Comparison of ENCODE assay signal across 8 cellular contexts in the genomic region with DNA sequence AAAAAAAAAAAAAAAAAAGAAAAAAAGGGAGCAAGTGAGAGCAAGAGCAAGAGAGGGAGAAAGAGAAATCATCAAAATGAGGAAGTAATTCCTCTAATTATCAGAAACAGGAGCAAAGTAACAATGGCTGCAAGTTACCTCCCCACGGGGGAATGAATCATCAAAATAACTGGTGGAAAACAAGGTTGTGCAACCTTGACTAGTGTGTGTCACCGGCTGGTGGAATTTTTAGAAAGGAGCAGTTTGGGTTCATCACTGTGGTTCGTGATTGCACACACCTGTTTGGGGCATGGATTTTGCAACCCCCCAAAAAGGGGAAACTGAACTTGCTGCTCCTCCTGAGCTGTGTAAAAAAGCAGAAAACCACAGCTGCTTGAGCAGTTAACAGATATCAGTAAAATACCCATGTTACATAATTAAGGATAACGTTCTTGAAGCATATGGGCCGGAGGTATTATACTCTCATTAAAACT.
DNase-seq lines count a peak whose midpoint lies in the region; ATAC-seq and TF ChIP-seq lines count a peak whose summit lies in the region.

No MANE protein-coding gene starts in this region.

- H2AFZ ChIP-seq in PC-9: no peak overlapping the region

- H3K36me3 ChIP-seq in PC-9 (ENCODE audit: low read depth) (no peaks in the 10 kb centered on the region), transverse colon (no peaks in the 10 kb centered on the region), BE2C (no peaks in the 10 kb centered on the region)

- TF ChIP-seq EP300 in transverse colon (IDR thresholded peaks at IDR 0.05; ENCODE audit: low read depth): peak; percentile 11

- H3K9me3 ChIP-seq in PC-9 (ENCODE audit: insufficient read depth, low read depth) (peaks cover 5% of the 10 kb centered on the region; the same call in 1 of the 2 replicates), transverse colon (no peaks in the 10 kb centered on the region), BE2C (no peaks in the 10 kb centered on the region)

- H3K4me1 Mint-ChIP-seq in activated CD8-positive, alpha-beta T cell treated with anti-CD3 and anti-CD28 coated beads for 36 hours (ENCODE audit: low read depth): peaks cover 3% of the 10 kb centered on the region
- H3K4me1 Mint-ChIP-seq in activated CD8-positive, alpha-beta T cell treated with anti-CD3 and anti-CD28 coated beads, Interleukin-2, amount 10 ng/mL, durations not matched to agents 7 days and 5 days (ENCODE audit: low read depth): no peaks in the 10 kb centered on the region

- no peaks in the 10 kb centered on the region for H3K9me3 Mint-ChIP-seq in activated CD8-positive, alpha-beta T cell treated with anti-CD3 and anti-CD28 coated beads for 36 hours
- no peaks in the 10 kb centered on the region for H3K9me3 Mint-ChIP-seq in activated CD8-positive, alpha-beta T cell treated with anti-CD3 and anti-CD28 coated beads, Interleukin-2, amount 10 ng/mL, durations not matched to agents 7 days and 5 days (ENCODE audit: insufficient read depth)

- DNase-seq in activated CD8-positive, alpha-beta T cell treated with anti-CD3 and anti-CD28 coated beads for 36 hours: peak; percentile 3
- no peak for DNase-seq in activated CD8-positive, alpha-beta T cell treated with anti-CD3 and anti-CD28 coated beads, Interleukin-2, amount 10 ng/mL, durations not matched to agents 7 days and 5 days
- peak; percentile 47 to 63 for DNase-seq in PC-9
- peak; percentile 64 to 83 for DNase-seq in foreskin keratinocyte
- DNase-seq in transverse colon: peak; percentile 18
- DNase-seq in BE2C: no peak
- no peak for DNase-seq in DMS114 treated with DMSO at 0.1 percent for 48 hours (lab: John Stamatoyannopoulos, UW; ENCODE audit: unreplicated experiment)
- DNase-seq in dorsolateral prefrontal cortex: no peak

- TF ChIP-seq POLR2A in transverse colon (IDR thresholded peaks at IDR 0.05): no peak

- in situ Hi-C loops in transverse colon (cut with MboI; ENCODE audit: low pct_ligation_motif_present in 1 of 4, low pct_unique_long_range_greater_than_20kb in 1 of 4, low sequenced_read_pairs in 3 of 4): no loop called here

- peak; percentile 47 for ATAC-seq in activated CD8-positive, alpha-beta T cell treated with anti-CD3 and anti-CD28 coated beads for 36 hours
- ATAC-seq in activated CD8-positive, alpha-beta T cell treated with anti-CD3 and anti-CD28 coated beads, Interleukin-2, amount 10 ng/mL, durations not matched to agents 7 days and 5 days: no peak
- peak; percentile 99 for ATAC-seq in foreskin keratinocyte

- no TSS peak for BruUV-seq in PC-9 (replicated peaks; lab: Mats Ljungman, UMichigan)

- H3K27ac Mint-ChIP-seq in activated CD8-positive, alpha-beta T cell treated with anti-CD3 and anti-CD28 coated beads for 36 hours: no peak overlapping the region
- H3K27ac Mint-ChIP-seq in activated CD8-positive, alpha-beta T cell treated with anti-CD3 and anti-CD28 coated beads, Interleukin-2, amount 10 ng/mL, durations not matched to agents 7 days and 5 days: no peak overlapping the region

- H3K4me1 ChIP-seq in PC-9 (replicated peaks; ENCODE audit: insufficient read depth) (peaks cover 12% of the 10 kb centered on the region), foreskin keratinocyte (no peaks in the 10 kb centered on the region), transverse colon (no peaks in the 10 kb centered on the region), BE2C (no peaks in the 10 kb centered on the region)

- H3K4me3 Mint-ChIP-seq in activated CD8-positive, alpha-beta T cell treated with anti-CD3 and anti-CD28 coated beads for 36 hours: no peak overlapping the region
- H3K4me3 Mint-ChIP-seq in activated CD8-positive, alpha-beta T cell treated with anti-CD3 and anti-CD28 coated beads, Interleukin-2, amount 10 ng/mL, durations not matched to agents 7 days and 5 days: no peak overlapping the region

- H3K79me2 ChIP-seq in PC-9 (ENCODE audit: low read depth): no peaks in the 10 kb centered on the region

- WGBS in transverse colon (ENCODE audit: low coverage in 1 of 2), 2 donors: 59 to 60% methylated on average over 3 to 5 of the region's 5 CpGs

- H3K27me3 ChIP-seq in PC-9 (ENCODE audit: insufficient read depth, low read depth) (no peaks in the 10 kb centered on the region), foreskin keratinocyte (no peaks in the 10 kb centered on the region), transverse colon (no peaks in the 10 kb centered on the region), BE2C (no peaks in the 10 kb centered on the region), dorsolateral prefrontal cortex (no peaks in the 10 kb centered on the region)

- no peak for TF ChIP-seq CTCF in activated CD8-positive, alpha-beta T cell treated with anti-CD3 and anti-CD28 coated beads for 36 hours (IDR thresholded peaks at IDR 0.05)
- no peak for TF ChIP-seq CTCF in PC-9 (conservative IDR thresholded peaks at IDR 0.05)
- TF ChIP-seq CTCF in foreskin keratinocyte (conservative IDR thresholded peaks at IDR 0.05): peak; percentile 32
- no peak for TF ChIP-seq CTCF in transverse colon (IDR thresholded peaks at IDR 0.05)
- TF ChIP-seq CTCF in BE2C (IDR thresholded peaks at IDR 0.05; ENCODE audit: low read depth, low read length): no peak
- TF ChIP-seq CTCF in dorsolateral prefrontal cortex (IDR thresholded peaks at IDR 0.05 in 54 of 56, conservative IDR thresholded peaks at IDR 0.05 in 2 of 56; ENCODE audit: low read depth in 1 of 56, partially characterized antibody in 56 of 56): no peak

- CTCF ChIA-PET in activated CD8-positive, alpha-beta T cell treated with anti-CD3 and anti-CD28 coated beads for 36 hours (lab: Charles Lee): no interaction called here
- CTCF ChIA-PET in activated CD8-positive, alpha-beta T cell treated with anti-CD3 and anti-CD28 coated beads, Interleukin-2, amount 10 ng/mL, durations not matched to agents 7 days and 5 days (lab: Charles Lee): no interaction called here
- CTCF ChIA-PET in PC-9 (lab: Charles Lee): no interaction called here

- no peak overlapping the region for H3K4me2 ChIP-seq in PC-9

- H3F3A ChIP-seq in PC-9 (ENCODE audit: insufficient read depth, low read depth): no peaks in the 10 kb centered on the region

- H3K27me3 Mint-ChIP-seq in activated CD8-positive, alpha-beta T cell treated with anti-CD3 and anti-CD28 coated beads for 36 hours: peaks cover 3% of the 10 kb centered on the region
- H3K27me3 Mint-ChIP-seq in activated CD8-positive, alpha-beta T cell treated with anti-CD3 and anti-CD28 coated beads, Interleukin-2, amount 10 ng/mL, durations not matched to agents 7 days and 5 days (ENCODE audit: low read depth): no peaks in the 10 kb centered on the region

- POLR2A ChIA-PET in activated CD8-positive, alpha-beta T cell treated with anti-CD3 and anti-CD28 coated beads for 36 hours (lab: Charles Lee): no interaction called here
- POLR2A ChIA-PET in activated CD8-positive, alpha-beta T cell treated with anti-CD3 and anti-CD28 coated beads, Interleukin-2, amount 10 ng/mL, durations not matched to agents 7 days and 5 days (lab: Charles Lee): no interaction called here
- POLR2A ChIA-PET in PC-9 (lab: Charles Lee; ENCODE audit: unreplicated experiment): no interaction called here

- H3K4me3 ChIP-seq in PC-9 (no peak overlapping the region), transverse colon (no peak overlapping the region), BE2C (ENCODE audit: low read depth, low read length) (no peak overlapping the region), dorsolateral prefrontal cortex (no peak overlapping the region)

- no peak overlapping the region for H3K27ac ChIP-seq in PC-9
- H3K27ac ChIP-seq in foreskin keratinocyte: no peak overlapping the region
- H3K27ac ChIP-seq in transverse colon: no peak overlapping the region
- H3K27ac ChIP-seq in dorsolateral prefrontal cortex: no peak overlapping the region

- no peaks in the 10 kb centered on the region for H3K9me2 ChIP-seq in PC-9 (ENCODE audit: insufficient read depth)

- H4K20me1 ChIP-seq in PC-9 (ENCODE audit: insufficient read depth): no peaks in the 10 kb centered on the region

- H3K36me3 Mint-ChIP-seq in activated CD8-positive, alpha-beta T cell treated with anti-CD3 and anti-CD28 coated beads for 36 hours (ENCODE audit: low read depth): no peaks in the 10 kb centered on the region
- no peaks in the 10 kb centered on the region for H3K36me3 Mint-ChIP-seq in activated CD8-positive, alpha-beta T cell treated with anti-CD3 and anti-CD28 coated beads, Interleukin-2, amount 10 ng/mL, durations not matched to agents 7 days and 5 days (ENCODE audit: low read depth)

- intact Hi-C loops in activated CD8-positive, alpha-beta T cell treated with anti-CD3 and anti-CD28 coated beads for 36 hours (cut with micrococcal nuclease): no loop called here
- intact Hi-C loops in PC-9 (cut with micrococcal nuclease; ENCODE audit: unreplicated experiment) (no loop called here), transverse colon (cut with DNase I; ENCODE audit: low total_unique reads) (no loop called here), dorsolateral prefrontal cortex (cut with DNase I) (loop anchor here in 1 of 2 donors (5.0 to 10.0 kb wide), 2 partner anchors 341 to 1048 kb away; no protein-coding TSS in a partner anchor)

Comparison
In these comparisons a context has a peak if more than half of its experiments do, and no peak if none do; other contexts are left out.
1. DNase-seq: peak in activated CD8-positive, alpha-beta T cell treated with anti-CD3 and anti-CD28 coated beads for 36 hours (single experiment), PC-9 (2 of 2), foreskin keratinocyte (2 of 2) and transverse colon (single experiment); none in activated CD8-positive, alpha-beta T cell treated with anti-CD3 and anti-CD28 coated beads, Interleukin-2, amount 10 ng/mL, durations not matched to agents 7 days and 5 days (single experiment), BE2C (single experiment), DMS114 treated with DMSO at 0.1 percent for 48 hours (single experiment) and dorsolateral prefrontal cortex (0 of 10).